18 cellular contexts compared by ENCODE assay signal in the genomic region with DNA sequence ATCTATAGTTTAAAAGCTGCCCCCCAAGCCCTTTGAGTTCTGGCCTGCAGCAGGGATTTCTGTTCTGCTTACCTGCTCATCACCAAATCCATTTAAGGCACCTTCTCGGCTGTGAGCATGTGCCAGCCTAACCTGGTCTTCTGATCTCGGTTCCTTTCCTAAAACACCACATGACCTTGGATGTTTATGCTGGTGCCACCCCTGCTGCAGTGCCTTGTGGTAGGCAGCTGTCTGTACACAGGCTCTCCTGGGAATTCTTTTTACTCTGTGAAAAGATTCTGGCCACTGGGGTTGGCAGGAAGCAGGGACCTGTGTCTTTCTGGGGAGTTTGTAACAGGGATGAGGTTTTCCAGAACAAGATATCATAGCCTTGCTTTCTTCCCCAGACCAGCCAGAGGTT. TPM values are rescaled to one million over a fixed set of nuclear protein-coding genes. Genes with fewer than 3 reads are reported as not detected.
DNase-seq lines count a peak whose midpoint lies in the region; ATAC-seq and TF ChIP-seq lines count a peak whose summit lies in the region.
"Had no signal": no experiment of that assay in that cellular context is flagged by ENCODE, and none has a peak within 500 bp of the region (broad histone marks: within the 10 kb centered on the region; RNA-seq: fewer than 3 reads in every experiment).

No MANE protein-coding gene starts in this region.

- no CpG with 5 or more reads among the region's 2 CpGs for WGBS in neuronal stem cell (ENCODE audit: extremely low coverage in 2 of 2, insufficient read length in 2 of 2, insufficient replicate concordance in 1 of 2), 2 donors

- H3K36me3 ChIP-seq in BE2C (no peaks in the 10 kb centered on the region), neuronal stem cell (replicated peaks in 1 of 2; ENCODE audit: control insufficient read depth in 2 of 2, insufficient read depth in 2 of 2, low read length in 2 of 2) (no peaks in the 10 kb centered on the region)
- H3K36me3 ChIP-seq: ascending aorta, SJSA1 had no signal

- no peak overlapping the region for H2BK120ac ChIP-seq in neuronal stem cell (ENCODE audit: low read depth, low read length)

- H3K27ac ChIP-seq in cingulate gyrus (ENCODE audit: low read depth, low read length) = peak overlapping the region; percentile 66
- H3K27ac ChIP-seq in neuronal stem cell (replicated peaks; ENCODE audit: low read length) = no peak overlapping the region
- H3K27ac ChIP-seq: SJSA1 had no signal

- no peaks in the 10 kb centered on the region for H3K9me3 Mint-ChIP-seq in activated T-cell treated with anti-CD3 and anti-CD28 coated beads, Interleukin-2, amount 50 U/mL, for 24 hours
- no peaks in the 10 kb centered on the region for H3K9me3 Mint-ChIP-seq in activated naive CD8-positive, alpha-beta T cell treated with anti-CD3 and anti-CD28 coated beads for 36 hours
- H3K9me3 Mint-ChIP-seq: CD8-positive, alpha-beta T cell; immature natural killer cell had no signal

- peak; percentile 60 for DNase-seq in BE2C
- DNase-seq in NCI-H1092 treated with DMSO at 0.1 percent for 48 hours (lab: John Stamatoyannopoulos, UW) = peak; percentile 59
- no peak for DNase-seq in neuronal stem cell (ENCODE audit: low spot score)
- no peak for DNase-seq in activated T-cell treated with anti-CD3 and anti-CD28 coated beads, Interleukin-2, amount 50 U/mL, for 24 hours
- DNase-seq in activated naive CD8-positive, alpha-beta T cell treated with anti-CD3 and anti-CD28 coated beads for 36 hours = no peak
- DNase-seq: activated CD4-positive, alpha-beta T cell treated with anti-CD3 and anti-CD28 coated beads, Interleukin-2, amount 50 U/mL, for 4 hours; activated naive CD4-positive, alpha-beta T cell; CD8-positive, alpha-beta T cell; immature natural killer cell; NCI-H2029 treated with DMSO at 0.1 percent for 48 hours; small intestine; stimulated activated CD4-positive, alpha-beta T cell treated with anti-CD3 and anti-CD28 coated beads, Interleukin-4, amount 100 ng/mL, for 24 hours; T-helper 2 cell had no signal

- H4K8ac ChIP-seq in neuronal stem cell (ENCODE audit: low read depth, low read length) = no peak overlapping the region

- H3K4me3 Mint-ChIP-seq in activated T-cell treated with anti-CD3 and anti-CD28 coated beads, Interleukin-2, amount 50 U/mL, for 24 hours = no peak overlapping the region
- H3K4me3 Mint-ChIP-seq in activated naive CD8-positive, alpha-beta T cell treated with anti-CD3 and anti-CD28 coated beads for 36 hours = no peak overlapping the region
- H3K4me3 Mint-ChIP-seq: CD8-positive, alpha-beta T cell; immature natural killer cell had no signal

- H3K4me3 ChIP-seq in BE2C (ENCODE audit: low read depth, low read length) = no peak overlapping the region
- H3K4me3 ChIP-seq in neuronal stem cell (ENCODE audit: low read length in 2 of 2) = no peak overlapping the region
- H3K4me3 ChIP-seq: ascending aorta, SJSA1 had no signal

- no peaks in the 10 kb centered on the region for H3K9me3 ChIP-seq in BE2C
- H3K9me3 ChIP-seq in neuronal stem cell (replicated peaks in 1 of 2; ENCODE audit: control insufficient read depth in 2 of 2, insufficient read depth in 1 of 2, low read depth in 1 of 2, low read length in 2 of 2) = no peaks in the 10 kb centered on the region
- H3K9me3 ChIP-seq: ascending aorta, SJSA1 had no signal

- H3K27me3 Mint-ChIP-seq in activated T-cell treated with anti-CD3 and anti-CD28 coated beads, Interleukin-2, amount 50 U/mL, for 24 hours = no peaks in the 10 kb centered on the region
- H3K27me3 Mint-ChIP-seq in activated naive CD8-positive, alpha-beta T cell treated with anti-CD3 and anti-CD28 coated beads for 36 hours = peaks cover 46% of the 10 kb centered on the region

- H3K4me2 ChIP-seq in neuronal stem cell (ENCODE audit: insufficient read depth, low read length, poor library complexity, severe bottlenecking) = no peak overlapping the region

- H3K4me1 Mint-ChIP-seq in activated T-cell treated with anti-CD3 and anti-CD28 coated beads, Interleukin-2, amount 50 U/mL, for 24 hours (ENCODE audit: low read depth) = peaks cover 16% of the 10 kb centered on the region
- peaks cover 2% of the 10 kb centered on the region for H3K4me1 Mint-ChIP-seq in activated naive CD8-positive, alpha-beta T cell treated with anti-CD3 and anti-CD28 coated beads for 36 hours

- H3K4ac ChIP-seq in neuronal stem cell (ENCODE audit: low read length) = no peak overlapping the region

- no peak overlapping the region for H3K27ac Mint-ChIP-seq in activated T-cell treated with anti-CD3 and anti-CD28 coated beads, Interleukin-2, amount 50 U/mL, for 24 hours
- H3K27ac Mint-ChIP-seq in activated naive CD8-positive, alpha-beta T cell treated with anti-CD3 and anti-CD28 coated beads for 36 hours = no peak overlapping the region
- H3K27ac Mint-ChIP-seq: immature natural killer cell had no signal

- no peaks in the 10 kb centered on the region for H3K36me3 Mint-ChIP-seq in activated T-cell treated with anti-CD3 and anti-CD28 coated beads, Interleukin-2, amount 50 U/mL, for 24 hours (ENCODE audit: low read depth)
- H3K36me3 Mint-ChIP-seq in activated naive CD8-positive, alpha-beta T cell treated with anti-CD3 and anti-CD28 coated beads for 36 hours = no peaks in the 10 kb centered on the region
- H3K36me3 Mint-ChIP-seq: CD8-positive, alpha-beta T cell; immature natural killer cell had no signal

- no peak overlapping the region for H3K23ac ChIP-seq in neuronal stem cell (ENCODE audit: low read depth, low read length, poor library complexity)

- no peak overlapping the region for H2BK15ac ChIP-seq in neuronal stem cell (ENCODE audit: low read length)

- H4K91ac ChIP-seq in neuronal stem cell (ENCODE audit: low read depth, low read length, poor library complexity) = no peak overlapping the region

- no peaks in the 10 kb centered on the region for H3K79me1 ChIP-seq in neuronal stem cell (ENCODE audit: low read depth, low read length)

- H3K27me3 ChIP-seq in BE2C (no peaks in the 10 kb centered on the region), neuronal stem cell (ENCODE audit: control insufficient read depth in 3 of 3, insufficient read depth in 3 of 3, low read depth in 1 of 3, low read length in 3 of 3) (peaks cover 0 to 47% (median 0%) of the 10 kb centered on the region in 3 experiments)
- H3K27me3 ChIP-seq: ascending aorta, SJSA1 had no signal

- no peak overlapping the region for H2BK12ac ChIP-seq in neuronal stem cell (ENCODE audit: low read length)

- H3K18ac ChIP-seq in neuronal stem cell (ENCODE audit: low read length) = no peak overlapping the region

- H3K9ac ChIP-seq in neuronal stem cell (ENCODE audit: low read depth, low read length, poor library complexity) = no peak overlapping the region

- H3K14ac ChIP-seq in neuronal stem cell (ENCODE audit: low read length) = no peak overlapping the region

- H3K4me1 ChIP-seq in BE2C (peaks cover 16% of the 10 kb centered on the region), neuronal stem cell (ENCODE audit: control insufficient read depth in 2 of 2, insufficient read depth in 1 of 2, low read depth in 1 of 2, low read length in 2 of 2) (peaks cover 3 to 14% of the 10 kb centered on the region in 2 donors)

- H2AFZ ChIP-seq in neuronal stem cell (ENCODE audit: low read length) = peak overlapping the region; percentile 62

- H2AK5ac ChIP-seq in neuronal stem cell (ENCODE audit: low read depth, low read length) = no peak overlapping the region

- no peak for ATAC-seq in HG03439 (IDR thresholded peaks at IDR 0.05; ENCODE audit: unreplicated experiment)
- ATAC-seq in GM18868 (IDR thresholded peaks at IDR 0.05; ENCODE audit: unreplicated experiment) = no peak
- ATAC-seq: CD8-positive, alpha-beta T cell had no signal

- no peak for TF ChIP-seq CTCF in BE2C (IDR thresholded peaks at IDR 0.05; ENCODE audit: low read depth, low read length)

- H2BK5ac ChIP-seq in neuronal stem cell (ENCODE audit: low read length) = no peak overlapping the region

RNA-seq across cellular contexts. Expression of a gene that starts 10.5 kb away (rescaled TPM):
- polyA plus RNA-seq in BE2C (2012; ENCODE audit: insufficient read depth, insufficient read length, low read depth) = 54.2 TPM
- 66.9 TPM for polyA plus RNA-seq in neuronal stem cell (2013, experiment 1 of 2)
- 64.7 TPM for polyA plus RNA-seq in neuronal stem cell (2013, experiment 2 of 2)
- total RNA-seq in activated naive CD8-positive, alpha-beta T cell treated with anti-CD3 and anti-CD28 coated beads for 36 hours = under 1 TPM in 1 of 2 experiments, not detected in 1; 0.12 TPM

Comparison
In these comparisons a context has a peak if more than half of its experiments do, and no peak if none do; other contexts are left out.
1. DNase-seq: peak in BE2C (single experiment) and NCI-H1092 treated with DMSO at 0.1 percent for 48 hours (single experiment); none in neuronal stem cell (single experiment), activated T-cell treated with anti-CD3 and anti-CD28 coated beads, Interleukin-2, amount 50 U/mL, for 24 hours (single experiment) and activated naive CD8-positive, alpha-beta T cell treated with anti-CD3 and anti-CD28 coated beads for 36 hours (single experiment).